Comparison of ENCODE assay signal across 9 cellular contexts in the genomic region with DNA sequence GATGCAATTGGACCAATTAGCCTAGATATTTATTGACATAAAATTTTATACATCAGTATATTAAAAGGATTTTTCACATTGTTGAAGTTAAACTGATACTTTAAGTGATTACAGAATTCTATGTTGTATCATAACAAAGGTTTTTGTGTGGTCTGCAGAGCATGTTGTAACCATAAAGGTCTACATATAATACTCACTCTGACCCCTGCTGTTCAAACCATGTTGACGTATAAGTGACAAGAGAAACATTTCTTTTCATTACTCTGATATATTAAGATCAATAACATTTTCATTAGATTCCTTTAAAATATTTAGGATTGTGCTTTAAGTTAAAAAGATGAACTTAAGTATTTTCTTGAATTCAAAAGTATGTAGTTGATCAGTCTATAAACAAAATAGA.
DNase-seq lines count a peak whose midpoint lies in the region; ATAC-seq and TF ChIP-seq lines count a peak whose summit lies in the region.
"Had no signal": no experiment of that assay in that cellular context is flagged by ENCODE, and none has a peak within 500 bp of the region (broad histone marks: within the 10 kb centered on the region; RNA-seq: fewer than 3 reads in every experiment).

No MANE protein-coding gene starts in this region.

- intact Hi-C loops in body of pancreas (cut with DNase I), result no loop called here

- H3K27me3 ChIP-seq in body of pancreas, result no peaks in the 10 kb centered on the region
- no peaks in the 10 kb centered on the region for H3K27me3 ChIP-seq in upper lobe of left lung
- H3K27me3 ChIP-seq: gastroesophageal sphincter had no signal

- DNase-seq in stimulated activated naive CD8-positive, alpha-beta T cell treated with anti-CD3 and anti-CD28 coated beads, Interleukin-15, Interleukin-2, amounts not matched to agents 100 U/mL and 50 U/mL, for 24 hours, result no peak
- DNase-seq in stimulated activated naive CD8-positive, alpha-beta T cell treated with anti-CD3 and anti-CD28 coated beads, Interleukin-15, amount 100 ng/mL, for 72 hours, result no peak
- DNase-seq in LNCaP clone FGC (ENCODE audit: low read depth) (peak; percentile 13), body of pancreas (peak in 1 of 4 donors; percentile 28), GDM1 (lab: John Stamatoyannopoulos, UW) (no peak), upper lobe of left lung (no peak)

- TF ChIP-seq CTCF in LNCaP clone FGC (IDR thresholded peaks at IDR 0.05; ENCODE audit: control insufficient read depth, extremely low read depth, insufficient read depth) (peak; percentile 48), body of pancreas (IDR thresholded peaks at IDR 0.05) (peak in 5 of 7 experiments; percentile 33 to 62 (median 58)), upper lobe of left lung (IDR thresholded peaks at IDR 0.05) (no peak)

- no peak overlapping the region for H3K4me3 ChIP-seq in LNCaP clone FGC (ENCODE audit: low read depth, low read length)
- H3K4me3 ChIP-seq in body of pancreas, result no peak overlapping the region
- H3K4me3 ChIP-seq in upper lobe of left lung, result no peak overlapping the region
- H3K4me3 ChIP-seq: gastroesophageal sphincter had no signal

- 16 to 25% methylated on average over 1 of the region's 1 CpG for WGBS in body of pancreas, 2 donors
- WGBS in upper lobe of left lung, 2 donors, result 0 to 42% methylated on average over 1 of the region's 1 CpG

- no peaks in the 10 kb centered on the region for H3K27me3 Mint-ChIP-seq in stimulated activated naive CD8-positive, alpha-beta T cell treated with anti-CD3 and anti-CD28 coated beads, Interleukin-15, amount 100 ng/mL, for 72 hours

- peaks cover 7% of the 10 kb centered on the region for H3K4me1 ChIP-seq in body of pancreas
- H3K4me1 ChIP-seq in upper lobe of left lung, result no peaks in the 10 kb centered on the region
- H3K4me1 ChIP-seq: gastroesophageal sphincter had no signal

- no peak for TF ChIP-seq EP300 in upper lobe of left lung (IDR thresholded peaks at IDR 0.05)

- H3K36me3 ChIP-seq in body of pancreas (replicated peaks in 1 of 2; ENCODE audit: insufficient read depth in 1 of 2, low read depth in 2 of 2), result no peaks in the 10 kb centered on the region
- H3K36me3 ChIP-seq in upper lobe of left lung, result no peaks in the 10 kb centered on the region
- H3K36me3 ChIP-seq: gastroesophageal sphincter had no signal

- peak; percentile 36 for ATAC-seq in stimulated activated naive CD8-positive, alpha-beta T cell treated with anti-CD3 and anti-CD28 coated beads, Interleukin-15, Interleukin-2, amounts not matched to agents 100 U/mL and 50 U/mL, for 24 hours
- no peak for ATAC-seq in stimulated activated naive CD8-positive, alpha-beta T cell treated with anti-CD3 and anti-CD28 coated beads, Interleukin-15, amount 100 ng/mL, for 72 hours
- ATAC-seq in body of pancreas (peak; percentile 53), HG03457 (IDR thresholded peaks at IDR 0.05; ENCODE audit: unreplicated experiment) (no peak), upper lobe of left lung (ENCODE audit: low FRiP score in 2 of 2) (no peak), HG02588 (IDR thresholded peaks at IDR 0.05; ENCODE audit: unreplicated experiment) (no peak)
- ATAC-seq: gastroesophageal sphincter had no signal

- no peak overlapping the region for H3K27ac Mint-ChIP-seq in stimulated activated naive CD8-positive, alpha-beta T cell treated with anti-CD3 and anti-CD28 coated beads, Interleukin-15, amount 100 ng/mL, for 72 hours

- no peak for TF ChIP-seq POLR2A in body of pancreas (IDR thresholded peaks at IDR 0.05)
- TF ChIP-seq POLR2A in upper lobe of left lung (IDR thresholded peaks at IDR 0.05), result no peak

- H3K4me1 Mint-ChIP-seq in stimulated activated naive CD8-positive, alpha-beta T cell treated with anti-CD3 and anti-CD28 coated beads, Interleukin-15, amount 100 ng/mL, for 72 hours, result peaks cover 6% of the 10 kb centered on the region

- H3K9me3 ChIP-seq in body of pancreas (no peaks in the 10 kb centered on the region), upper lobe of left lung (no peaks in the 10 kb centered on the region)
- H3K9me3 ChIP-seq: gastroesophageal sphincter had no signal

- H3K9me3 Mint-ChIP-seq in stimulated activated naive CD8-positive, alpha-beta T cell treated with anti-CD3 and anti-CD28 coated beads, Interleukin-15, amount 100 ng/mL, for 72 hours, result no peaks in the 10 kb centered on the region

- no peak overlapping the region for H3K27ac ChIP-seq in body of pancreas
- H3K27ac ChIP-seq in upper lobe of left lung, result no peak overlapping the region
- H3K27ac ChIP-seq: gastroesophageal sphincter had no signal

- no peak overlapping the region for H3K4me3 Mint-ChIP-seq in stimulated activated naive CD8-positive, alpha-beta T cell treated with anti-CD3 and anti-CD28 coated beads, Interleukin-15, amount 100 ng/mL, for 72 hours

Comparison
In these comparisons a context has a peak if more than half of its experiments do, and no peak if none do; other contexts are left out.
1. ATAC-seq: peak in stimulated activated naive CD8-positive, alpha-beta T cell treated with anti-CD3 and anti-CD28 coated beads, Interleukin-15, Interleukin-2, amounts not matched to agents 100 U/mL and 50 U/mL, for 24 hours (single experiment) and body of pancreas (single experiment); none in stimulated activated naive CD8-positive, alpha-beta T cell treated with anti-CD3 and anti-CD28 coated beads, Interleukin-15, amount 100 ng/mL, for 72 hours (single experiment), HG03457 (single experiment), upper lobe of left lung (0 of 2) and HG02588 (single experiment).
2. CTCF ChIP-seq: peak in LNCaP clone FGC (single experiment) and body of pancreas (5 of 7); none in upper lobe of left lung (0 of 6).